Comparison of ENCODE assay signal across 10 cellular contexts in genomic region chr19:6271251-6271650, GRCh38. TPM values are rescaled to one million over a fixed set of nuclear protein-coding genes. Genes with fewer than 3 reads are reported as not detected.
DNase-seq lines count a peak whose midpoint lies in the region; ATAC-seq and TF ChIP-seq lines count a peak whose summit lies in the region.
"Had no signal": no experiment of that assay in that cellular context is flagged by ENCODE, and none has a peak within 500 bp of the region (broad histone marks: within the 10 kb centered on the region; RNA-seq: fewer than 3 reads in every experiment).

No MANE protein-coding gene starts in this region.

- H3K27ac ChIP-seq in gastroesophageal sphincter (peak overlapping the region; percentile 84 to 90 (median 86)), prostate gland (peak overlapping the region; percentile 79 to 87)
- H3K27ac ChIP-seq: epithelial cell of prostate had no signal

- no peaks in the 10 kb centered on the region for H3K27me3 ChIP-seq in gastroesophageal sphincter
- H3K27me3 ChIP-seq in prostate gland (replicated peaks; ENCODE audit: insufficient read depth) = no peaks in the 10 kb centered on the region

- no peak for ATAC-seq in activated CD8-positive, alpha-beta T cell treated with anti-CD3 and anti-CD28 coated beads for 36 hours
- ATAC-seq in gastroesophageal sphincter (no peak), HG02588 (IDR thresholded peaks at IDR 0.05; ENCODE audit: unreplicated experiment) (no peak), HG03280 (IDR thresholded peaks at IDR 0.05; ENCODE audit: unreplicated experiment) (no peak)
- ATAC-seq: activated CD4-positive, alpha-beta T cell treated with anti-CD3 and anti-CD28 coated beads for 36 hours had no signal

- H3K4me1 ChIP-seq in gastroesophageal sphincter (peaks cover 25 to 91% (median 54%) of the 10 kb centered on the region in 3 donors), prostate gland (replicated peaks) (peaks cover 57% of the 10 kb centered on the region)

- H3K36me3 ChIP-seq in gastroesophageal sphincter (peaks cover 0 to 42% of the 10 kb centered on the region in 2 donors), prostate gland (no peaks in the 10 kb centered on the region)

- H3K27ac Mint-ChIP-seq in activated CD8-positive, alpha-beta T cell treated with anti-CD3 and anti-CD28 coated beads for 36 hours = peak overlapping the region; percentile 30

- no peak for TF ChIP-seq CTCF in activated CD8-positive, alpha-beta T cell treated with anti-CD3 and anti-CD28 coated beads for 36 hours (IDR thresholded peaks at IDR 0.05)
- TF ChIP-seq CTCF in gastroesophageal sphincter (IDR thresholded peaks at IDR 0.05) (peak in 2 of 4 experiments; percentile 8 to 10), prostate gland (IDR thresholded peaks at IDR 0.05) (peak in 1 of 4 experiments; percentile 10)

- H3K4me3 Mint-ChIP-seq in activated CD8-positive, alpha-beta T cell treated with anti-CD3 and anti-CD28 coated beads for 36 hours = no peak overlapping the region
- H3K4me3 Mint-ChIP-seq: activated CD4-positive, alpha-beta T cell treated with anti-CD3 and anti-CD28 coated beads for 36 hours had no signal

- peaks cover 16% of the 10 kb centered on the region for H3K36me3 Mint-ChIP-seq in activated CD8-positive, alpha-beta T cell treated with anti-CD3 and anti-CD28 coated beads for 36 hours (ENCODE audit: low read depth)

- H3K9me3 Mint-ChIP-seq in activated CD8-positive, alpha-beta T cell treated with anti-CD3 and anti-CD28 coated beads for 36 hours = no peaks in the 10 kb centered on the region

- no peaks in the 10 kb centered on the region for H3K9me3 ChIP-seq in gastroesophageal sphincter
- H3K9me3 ChIP-seq in prostate gland = no peaks in the 10 kb centered on the region

- intact Hi-C loops in activated CD8-positive, alpha-beta T cell treated with anti-CD3 and anti-CD28 coated beads for 36 hours (cut with micrococcal nuclease) = no loop called here
- intact Hi-C loops in prostate gland (cut with DNase I) = loop anchor here (5.0 to 10.0 kb wide), 3 partner anchors 39 to 216 kb away; partner anchors contain the start of gene KHSRP

- POLR2A ChIA-PET in activated CD8-positive, alpha-beta T cell treated with anti-CD3 and anti-CD28 coated beads for 36 hours (lab: Charles Lee) = interaction anchor here (1.3 kb wide), 1 partner anchor 467 kb away, joined by 3 read pairs; the partner anchor contains the start of gene NRTN

- TF ChIP-seq EP300 in gastroesophageal sphincter (IDR thresholded peaks at IDR 0.05) = no peak

- H3K27me3 Mint-ChIP-seq in activated CD8-positive, alpha-beta T cell treated with anti-CD3 and anti-CD28 coated beads for 36 hours = no peaks in the 10 kb centered on the region
- H3K27me3 Mint-ChIP-seq: activated CD4-positive, alpha-beta T cell treated with anti-CD3 and anti-CD28 coated beads for 36 hours had no signal

- peak; percentile 40 for DNase-seq in ELF-1 (ENCODE audit: low read depth, low spot score)
- no peak for DNase-seq in activated CD8-positive, alpha-beta T cell treated with anti-CD3 and anti-CD28 coated beads for 36 hours
- DNase-seq in prostate gland (ENCODE audit: low spot score) = no peak
- no peak for DNase-seq in HK-2 (ENCODE audit: unreplicated experiment)
- DNase-seq in DMS153 (lab: John Stamatoyannopoulos, UW) = no peak
- DNase-seq: activated CD4-positive, alpha-beta T cell treated with anti-CD3 and anti-CD28 coated beads for 36 hours had no signal

- peaks cover 34% of the 10 kb centered on the region for H3K4me1 Mint-ChIP-seq in activated CD8-positive, alpha-beta T cell treated with anti-CD3 and anti-CD28 coated beads for 36 hours (ENCODE audit: low read depth)

- WGBS in gastroesophageal sphincter (ENCODE audit: low coverage in 1 of 2), 2 donors = 100% methylated on average over 1 of the region's 9 CpGs; no CpG with 5 or more reads in 1 of the 2 donors
- 54% methylated on average over 9 of the region's 9 CpGs for WGBS in prostate gland

- TF ChIP-seq POLR2A in gastroesophageal sphincter (IDR thresholded peaks at IDR 0.05) = no peak
- TF ChIP-seq POLR2A in prostate gland (IDR thresholded peaks at IDR 0.05) = no peak

- H3K4me3 ChIP-seq in gastroesophageal sphincter (peak overlapping the region in 1 of 2 donors; percentile 44), prostate gland (no peak overlapping the region)

- CTCF ChIA-PET in activated CD8-positive, alpha-beta T cell treated with anti-CD3 and anti-CD28 coated beads for 36 hours (lab: Charles Lee) = no interaction called here

RNA-seq across cellular contexts. Expression of gene MLLT1, which starts 8.5 kb away (rescaled TPM):
- 10 to 100 TPM; 41.4 to 44.6 TPM for total RNA-seq in activated CD8-positive, alpha-beta T cell treated with anti-CD3 and anti-CD28 coated beads for 36 hours
- total RNA-seq in gastroesophageal sphincter = 10 to 100 TPM; 21.4 to 42.5 (median 23.8) TPM
- 10 to 100 TPM; 39.9 to 41.4 TPM for total RNA-seq in prostate gland
